ENCODE assay signal across 9 cellular contexts in the genomic region with DNA sequence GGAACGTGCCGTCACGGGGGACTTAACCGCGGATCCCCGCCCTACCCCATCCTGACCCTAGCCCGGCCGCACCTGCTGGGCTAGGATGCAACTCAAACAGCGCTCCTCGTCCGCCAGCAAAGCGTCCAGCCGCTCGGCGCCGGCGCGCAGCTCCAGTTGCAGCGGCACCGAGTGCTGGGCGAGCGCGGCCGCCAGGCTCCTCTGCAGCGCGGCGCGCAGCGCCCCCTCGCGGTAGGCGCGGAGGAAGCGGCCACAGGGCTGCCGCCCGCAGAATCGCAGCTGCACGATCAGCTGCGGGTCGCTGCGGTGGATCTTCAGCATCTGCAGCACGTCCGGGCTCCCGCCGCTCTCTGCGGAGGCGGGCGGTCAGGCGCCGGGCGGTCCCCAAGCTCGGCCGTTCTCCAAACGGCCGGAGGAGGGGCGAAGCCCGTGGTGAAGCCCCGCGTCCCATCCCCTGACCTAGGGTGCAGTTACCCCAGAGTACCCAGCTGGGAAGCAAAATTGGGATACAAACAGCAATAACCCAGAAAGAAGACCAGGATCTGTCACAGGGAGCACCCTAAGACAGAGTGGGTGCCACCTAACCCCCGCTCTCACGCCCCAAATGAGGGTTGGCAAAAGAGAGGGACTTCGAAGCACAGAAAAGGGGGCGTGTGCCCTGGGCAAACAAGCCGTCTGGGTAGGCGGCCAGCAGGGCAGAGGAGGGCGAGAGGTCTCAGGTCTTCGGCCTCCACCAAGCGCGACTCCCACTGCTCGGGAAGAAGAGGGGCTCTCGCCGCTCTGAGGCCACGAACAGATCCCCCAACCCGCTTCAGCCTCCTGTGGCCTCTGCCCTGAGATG. TPM values are rescaled to one million over a fixed set of nuclear protein-coding genes. Genes with fewer than 3 reads are reported as not detected.
A peak's percentile ranks its signal among the peaks of the same experiment; 100 is the strongest.
DNase-seq lines count a peak whose midpoint lies in the region; ATAC-seq and FAIRE-seq lines count a peak whose summit lies in the region.
"Had no signal": no experiment of that assay in that cellular context is flagged by ENCODE, and none has a peak within 500 bp of the region (broad histone marks: within the 10 kb centered on the region; RNA-seq: fewer than 3 reads in every experiment).

No MANE protein-coding gene starts in this region.

- H3K36me3 ChIP-seq in Karpas-422 (ENCODE audit: insufficient read depth, low read length) = no peaks in the 10 kb centered on the region

- H3K4me2 ChIP-seq in Karpas-422 (ENCODE audit: low read depth, low read length, poor library complexity, severe bottlenecking) = no peak overlapping the region

- no peak overlapping the region for H3K4me3 ChIP-seq in Karpas-422 (ENCODE audit: low read length)

- no peaks in the 10 kb centered on the region for H3K9me3 ChIP-seq in Karpas-422 (ENCODE audit: low read length)

- H3K9me2 ChIP-seq in Karpas-422 (replicated peaks; ENCODE audit: insufficient read depth, low read length) = no peaks in the 10 kb centered on the region

- no peaks in the 10 kb centered on the region for H3K79me2 ChIP-seq in Karpas-422 (ENCODE audit: low read length)

- peak; percentile 90 for DNase-seq in ELF-1 (ENCODE audit: low read depth, low spot score)
- DNase-seq in Karpas-422 = peak; percentile 90
- peak; percentile 58 for DNase-seq in SKM-1 treated with dmso at 0.1 percent for 144 hours (lab: John Stamatoyannopoulos, UW; ENCODE audit: unreplicated experiment)
- DNase-seq in Right ventricle myocardium superior = peak; percentile 88
- DNase-seq in pons (ENCODE audit: low spot score) = peak; percentile 54
- DNase-seq in urothelium cell line (ENCODE audit: low spot score) = peak; percentile 82

- intact Hi-C loops in Right ventricle myocardium superior (cut with DNase I) = loop anchor here (2.0 kb wide), 2 partner anchors 35 to 177 kb away; a partner anchor contains a TSS

- FAIRE-seq in urothelium cell line (lab: Jason Lieb, UNC) = no peak

- no peak overlapping the region for H3K27ac ChIP-seq in Karpas-422 (ENCODE audit: low read length)
- H3K27ac ChIP-seq: epithelial cell of prostate had no signal

- H3K36me3 Mint-ChIP-seq in activated naive CD4-positive, alpha-beta T cell treated with anti-CD3 and anti-CD28 coated beads, Interleukin-2, amount 50 U/mL, for 24 hours = no peaks in the 10 kb centered on the region

- H3K27me3 ChIP-seq in Karpas-422 (ENCODE audit: low read length) = no peaks in the 10 kb centered on the region

- peak overlapping the region; percentile 78 for H3K4me3 Mint-ChIP-seq in activated naive CD4-positive, alpha-beta T cell treated with anti-CD3 and anti-CD28 coated beads, Interleukin-2, amount 50 U/mL, for 24 hours

- H3K9me3 Mint-ChIP-seq in activated naive CD4-positive, alpha-beta T cell treated with anti-CD3 and anti-CD28 coated beads, Interleukin-2, amount 50 U/mL, for 24 hours = no peaks in the 10 kb centered on the region

- H3K4me1 ChIP-seq in Karpas-422 (ENCODE audit: low read length) = peaks cover 25% of the 10 kb centered on the region

- peak overlapping the region; percentile 70 for H3K27ac Mint-ChIP-seq in activated naive CD4-positive, alpha-beta T cell treated with anti-CD3 and anti-CD28 coated beads, Interleukin-2, amount 50 U/mL, for 24 hours

- H4K20me1 ChIP-seq in Karpas-422 (ENCODE audit: insufficient read depth, low read depth, low read length) = peaks cover 32% of the 10 kb centered on the region; the same call in 1 of the 2 replicates

- no peaks in the 10 kb centered on the region for H3K27me3 Mint-ChIP-seq in activated naive CD4-positive, alpha-beta T cell treated with anti-CD3 and anti-CD28 coated beads, Interleukin-2, amount 50 U/mL, for 24 hours

- H3K4me1 Mint-ChIP-seq in activated naive CD4-positive, alpha-beta T cell treated with anti-CD3 and anti-CD28 coated beads, Interleukin-2, amount 50 U/mL, for 24 hours = peaks cover 43% of the 10 kb centered on the region

- H3K9ac ChIP-seq in Karpas-422 (ENCODE audit: low read length) = no peak overlapping the region

- no peak overlapping the region for H2AFZ ChIP-seq in Karpas-422 (ENCODE audit: low read length)

- ATAC-seq in Right ventricle myocardium superior (ENCODE audit: poor library complexity) (peak; percentile 66), GM21576 (IDR thresholded peaks at IDR 0.05; ENCODE audit: unreplicated experiment) (no peak)

RNA-seq across cellular contexts. Expression of a gene that starts 4.2 kb away (rescaled TPM):
- total RNA-seq in Karpas-422 (2014; rRNA removed; shearing (Covaris generic); ENCODE audit: low replicate concordance) = 11.4 and 14.7 TPM in 2 replicates
- total RNA-seq in Right ventricle myocardium superior = 9.0 TPM

RNA-seq across cellular contexts. Expression of a gene that starts 4.2 kb away (rescaled TPM):
- 2.6 and 14.6 TPM in 2 replicates for total RNA-seq in Karpas-422 (2014; rRNA removed; shearing (Covaris generic); ENCODE audit: low replicate concordance)
- 9.5 TPM for total RNA-seq in Right ventricle myocardium superior

RNA-seq across cellular contexts. Expression of a gene that starts 4.7 kb away (rescaled TPM):
- total RNA-seq in Karpas-422 (2014; rRNA removed; shearing (Covaris generic); ENCODE audit: low replicate concordance) = 1.4 and 1.8 TPM in 2 replicates
- 8.1 TPM for total RNA-seq in Right ventricle myocardium superior

RNA-seq across cellular contexts. Expression of a gene that starts 9.0 kb away (rescaled TPM):
- total RNA-seq in Karpas-422 (2014; rRNA removed; shearing (Covaris generic); ENCODE audit: low replicate concordance) = 12.4 and 15.2 TPM in 2 replicates
- total RNA-seq in Right ventricle myocardium superior = 62.9 TPM

RNA-seq across cellular contexts. Expression of a gene that starts 14.8 kb away (rescaled TPM):
- 0.15 and 1.8 TPM in 2 replicates for total RNA-seq in Karpas-422 (2014; rRNA removed; shearing (Covaris generic); ENCODE audit: low replicate concordance)
- total RNA-seq in Right ventricle myocardium superior = 105 TPM
